Comparison of ENCODE assay signal across 1 cellular context in the genomic region with DNA sequence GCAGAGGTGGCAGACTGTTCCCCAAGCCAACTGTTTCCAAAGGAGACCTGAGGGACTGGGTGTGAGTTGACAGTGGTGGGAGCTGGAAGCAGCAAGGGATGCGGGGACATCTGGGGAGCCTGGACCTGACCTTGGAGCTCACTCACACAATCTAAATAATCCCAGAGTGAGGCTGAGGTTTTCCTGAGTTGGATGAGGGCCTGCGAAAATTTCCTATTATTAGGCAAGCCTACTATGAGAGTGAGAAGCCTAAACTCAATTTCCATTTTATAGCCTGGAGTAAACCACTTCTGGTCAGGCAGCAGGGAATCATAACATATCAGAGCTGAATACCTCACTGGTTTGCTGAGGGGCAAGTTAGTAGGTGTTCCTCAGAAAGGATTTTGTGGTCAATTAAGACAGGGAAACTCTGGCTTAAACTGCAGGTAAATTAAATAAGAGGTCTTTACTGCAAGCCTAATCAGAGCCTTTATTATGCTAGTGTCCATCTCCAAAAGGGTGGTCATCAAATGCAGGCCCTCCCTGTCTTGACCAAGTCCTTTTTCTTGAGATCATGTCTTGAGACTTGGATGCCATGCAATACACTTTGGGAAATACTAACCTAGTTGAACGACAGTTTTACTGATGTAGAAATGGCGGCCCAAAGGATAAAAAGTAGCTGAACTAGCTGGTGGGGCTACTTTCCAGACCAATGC.
TF ChIP-seq lines count a peak whose summit lies in the region.

No MANE protein-coding gene starts in this region.

TF ChIP-seq in K562, 482 proteins besides CTCF, POLR2A, EP300 and RAD21:
- TF ChIP-seq PML (IDR thresholded peaks at IDR 0.05; ENCODE audit: low read length) (no peak), ZNF239 (CRISPR knock-in tag; IDR thresholded peaks at IDR 0.05) (peak; percentile 94)
